ENCODE assay signal across 28 cellular contexts in the genomic region with DNA sequence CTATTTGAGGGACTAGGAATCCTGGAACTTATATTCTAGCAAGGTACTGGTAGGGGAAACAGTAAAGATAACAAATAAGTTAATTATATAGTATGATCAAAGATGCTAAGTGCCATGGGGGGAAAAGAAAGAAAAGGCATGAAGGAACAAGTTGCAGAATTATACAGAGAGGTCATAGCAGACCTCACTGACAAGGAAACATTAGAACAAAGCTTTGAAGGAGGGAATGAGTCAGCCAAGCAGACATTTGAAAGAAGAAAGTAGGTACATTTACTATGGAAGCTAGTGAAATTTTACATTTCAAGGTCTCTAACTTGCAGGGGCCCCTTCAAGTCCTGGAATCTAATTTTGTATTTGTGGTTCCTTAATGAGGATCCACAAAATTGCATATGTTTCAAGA. TPM values are rescaled to one million over a fixed set of nuclear protein-coding genes. Genes with fewer than 3 reads are reported as not detected.
DNase-seq lines count a peak whose midpoint lies in the region; ATAC-seq, FAIRE-seq and TF ChIP-seq lines count a peak whose summit lies in the region.
"Had no signal": no experiment of that assay in that cellular context is flagged by ENCODE, and none has a peak within 500 bp of the region (broad histone marks: within the 10 kb centered on the region; RNA-seq: fewer than 3 reads in every experiment).

No MANE protein-coding gene starts in this region.

- TF ChIP-seq POLR2A in HCT116 (IDR thresholded peaks at IDR 0.05; ENCODE audit: borderline replicate concordance, extremely low read depth, insufficient read depth, insufficient read length) = no peak
- no peak for TF ChIP-seq POLR2A in K562 (conservative IDR thresholded peaks at IDR 0.05)

- RAD21 ChIA-PET in HCT116 (lab: Charles Lee; ENCODE audit: low non-redundant PET in 1 of 2, low total read pairs in 2 of 2, uncharacterized antibody in 2 of 2, unreplicated experiment in 2 of 2) = no interaction called here

- H3K27ac ChIP-seq in HCT116 (ENCODE audit: low read depth, low read length) = no peak overlapping the region
- H3K27ac ChIP-seq in K562 (ENCODE audit: extremely low read depth, low read depth, low read length) = no peak overlapping the region
- H3K27ac ChIP-seq: adrenal gland, colonic mucosa, thoracic aorta, uterus had no signal

- H3K9me2 ChIP-seq in HCT116 (ENCODE audit: insufficient read depth) = no peaks in the 10 kb centered on the region; the same call in 1 of the 2 replicates

- peaks cover 7% of the 10 kb centered on the region for H3K4me1 Mint-ChIP-seq in nephron progenitor cell
- H3K4me1 Mint-ChIP-seq in natural killer cell treated with Interleukin-12 subunit alpha and Interleukin-12 subunit beta and Interleukin-15 and Interleukin-18, amount 100 ng/mL, for 72 hours (ENCODE audit: low read depth in 2 of 2) = no peaks in the 10 kb centered on the region

- ATAC-seq in HCT116 (no peak), K562 (no peak), mucosa of descending colon (no peak)
- no peak for ATAC-seq in natural killer cell treated with Interleukin-12 subunit alpha and Interleukin-12 subunit beta and Interleukin-15 and Interleukin-18, amount 100 ng/mL, for 72 hours
- ATAC-seq: left colon, sciatic nerve had no signal

- peaks cover 6% of the 10 kb centered on the region for H3K27me3 Mint-ChIP-seq in nephron progenitor cell (ENCODE audit: low read depth, poor library complexity)
- H3K27me3 Mint-ChIP-seq in natural killer cell treated with Interleukin-12 subunit alpha and Interleukin-12 subunit beta and Interleukin-15 and Interleukin-18, amount 100 ng/mL, for 72 hours = peaks cover 2 to 7% of the 10 kb centered on the region in 2 donors
- H3K27me3 Mint-ChIP-seq: activated CD4-positive, alpha-beta memory T cell treated with anti-CD3 and anti-CD28 coated beads, Interleukin-2, amount 10 ng/mL, durations not matched to agents 7 days and 5 days; progenitor cell of endocrine pancreas had no signal

- no peak for FAIRE-seq in K562 (lab: Jason Lieb, UNC)

- BruUV-seq in HCT116 (replicated peaks; lab: Mats Ljungman, UMichigan) = no TSS peak
- no TSS peak for BruUV-seq in K562 (replicated peaks; lab: Mats Ljungman, UMichigan)

- TF ChIP-seq CTCF in HCT116 (IDR thresholded peaks at IDR 0.05 in 2 of 3, conservative IDR thresholded peaks at IDR 0.05 in 1 of 3; ENCODE audit: borderline replicate concordance in 1 of 3, insufficient read depth in 1 of 3, low read depth in 2 of 3, low read length in 2 of 3) (no peak), K562 (IDR thresholded peaks at IDR 0.05 in 2 of 3, conservative IDR thresholded peaks at IDR 0.05 in 1 of 3; ENCODE audit: insufficient read depth in 2 of 3, low read depth in 1 of 3, low read length in 3 of 3) (no peak), nephron progenitor cell (IDR thresholded peaks at IDR 0.05) (no peak), mucosa of descending colon (IDR thresholded peaks at IDR 0.05) (no peak)

- no peak for TF ChIP-seq RAD21 in HCT116 (IDR thresholded peaks at IDR 0.05; ENCODE audit: low read depth)
- no peak for TF ChIP-seq RAD21 in K562 (CRISPR knock-in tag; conservative IDR thresholded peaks at IDR 0.05 in 1 of 2, IDR thresholded peaks at IDR 0.05 in 1 of 2)

- H3K79me2 ChIP-seq in HCT116 (ENCODE audit: insufficient read depth, low read length) (no peaks in the 10 kb centered on the region), K562 (ENCODE audit: control insufficient read depth, insufficient read depth, low read length) (no peaks in the 10 kb centered on the region)

- in situ Hi-C loops in K562 (cut with MboI) = no loop called here

- TF ChIP-seq EP300 in K562 (IDR thresholded peaks at IDR 0.05; ENCODE audit: low read length) = no peak

- H4K20me1 ChIP-seq in HCT116 (ENCODE audit: insufficient read depth) (no peaks in the 10 kb centered on the region), K562 (replicated peaks; ENCODE audit: control insufficient read depth, insufficient read depth, low read length) (no peaks in the 10 kb centered on the region)

- H3K27me3 ChIP-seq in HCT116 (ENCODE audit: insufficient read depth, low read length) = no peaks in the 10 kb centered on the region
- no peaks in the 10 kb centered on the region for H3K27me3 ChIP-seq in K562 (ENCODE audit: control insufficient read depth in 2 of 2, insufficient read depth in 2 of 2, low read length in 2 of 2)
- H3K27me3 ChIP-seq: adrenal gland, colonic mucosa, uterus had no signal

- CTCF ChIA-PET in HCT116 (lab: Charles Lee) = no interaction called here
- CTCF ChIA-PET in K562 (lab: Yijun Ruan, JAX; ENCODE audit: low intra/inter-chr PET ratio) = no interaction called here

- H2AFZ ChIP-seq in HCT116 (ENCODE audit: low read depth, low read length, poor library complexity, severe bottlenecking) = peak overlapping the region; percentile 27
- H2AFZ ChIP-seq in K562 (ENCODE audit: low read depth, low read length) = peak overlapping the region; percentile 22

- peaks cover 0 to 29% of the 10 kb centered on the region in 2 experiments; a peak in 2 of 4 replicates for H3K4me1 ChIP-seq in HCT116 (ENCODE audit: control insufficient read depth in 1 of 2, insufficient read depth in 2 of 2, low read length in 2 of 2)
- peaks cover 6 to 10% of the 10 kb centered on the region in 2 experiments; a peak in 3 of 5 replicates for H3K4me1 ChIP-seq in K562 (replicated peaks in 1 of 2; ENCODE audit: control insufficient read depth in 2 of 2, insufficient read depth in 2 of 2, low read length in 2 of 2)
- H3K4me1 ChIP-seq in mucosa of descending colon (ENCODE audit: low read depth) = no peaks in the 10 kb centered on the region
- H3K4me1 ChIP-seq: adrenal gland, colonic mucosa, uterus had no signal

- H3K9me1 ChIP-seq in K562 (ENCODE audit: control insufficient read depth, insufficient read depth, low read length) = no peaks in the 10 kb centered on the region

- H3K4me3 Mint-ChIP-seq in nephron progenitor cell = no peak overlapping the region
- no peak overlapping the region for H3K4me3 Mint-ChIP-seq in natural killer cell treated with Interleukin-12 subunit alpha and Interleukin-12 subunit beta and Interleukin-15 and Interleukin-18, amount 100 ng/mL, for 72 hours
- H3K4me3 Mint-ChIP-seq: activated CD4-positive, alpha-beta memory T cell treated with anti-CD3 and anti-CD28 coated beads, Interleukin-2, amount 10 ng/mL, durations not matched to agents 7 days and 5 days; CD14-positive monocyte had no signal

- POLR2A ChIA-PET in HCT116 (lab: Charles Lee) (interaction anchor here (1.1 kb wide), 1 partner anchor 11 kb away, joined by 3 read pairs; no protein-coding TSS in a partner anchor), K562 (lab: Yijun Ruan, JAX) (interaction anchor here (2.6 kb wide), 1 partner anchor 11 kb away, joined by 10 read pairs; no protein-coding TSS in a partner anchor)

- no peaks in the 10 kb centered on the region for H3K9me3 Mint-ChIP-seq in nephron progenitor cell
- H3K9me3 Mint-ChIP-seq in natural killer cell treated with Interleukin-12 subunit alpha and Interleukin-12 subunit beta and Interleukin-15 and Interleukin-18, amount 100 ng/mL, for 72 hours = no peaks in the 10 kb centered on the region
- H3K9me3 Mint-ChIP-seq: activated CD4-positive, alpha-beta memory T cell treated with anti-CD3 and anti-CD28 coated beads, Interleukin-2, amount 10 ng/mL, durations not matched to agents 7 days and 5 days; CD14-positive monocyte had no signal

- H3K36me3 Mint-ChIP-seq in nephron progenitor cell (ENCODE audit: low read depth) = no peaks in the 10 kb centered on the region
- H3K36me3 Mint-ChIP-seq in natural killer cell treated with Interleukin-12 subunit alpha and Interleukin-12 subunit beta and Interleukin-15 and Interleukin-18, amount 100 ng/mL, for 72 hours = no peaks in the 10 kb centered on the region
- H3K36me3 Mint-ChIP-seq: CD14-positive monocyte had no signal

- peak overlapping the region; percentile 57 for H3K27ac Mint-ChIP-seq in nephron progenitor cell
- H3K27ac Mint-ChIP-seq in natural killer cell treated with Interleukin-12 subunit alpha and Interleukin-12 subunit beta and Interleukin-15 and Interleukin-18, amount 100 ng/mL, for 72 hours = no peak overlapping the region
- H3K27ac Mint-ChIP-seq: activated CD4-positive, alpha-beta memory T cell treated with anti-CD3 and anti-CD28 coated beads, Interleukin-2, amount 10 ng/mL, durations not matched to agents 7 days and 5 days; CD14-positive monocyte; progenitor cell of endocrine pancreas had no signal

- H3K36me3 ChIP-seq in HCT116 (ENCODE audit: control insufficient read depth in 1 of 2, insufficient read depth in 2 of 2, low read length in 2 of 2) (no peaks in the 10 kb centered on the region), K562 (ENCODE audit: control insufficient read depth, insufficient read depth, low read length) (no peaks in the 10 kb centered on the region), mucosa of descending colon (ENCODE audit: low read depth) (no peaks in the 10 kb centered on the region)
- H3K36me3 ChIP-seq: adrenal gland, colonic mucosa, thoracic aorta, uterus had no signal

- intact Hi-C loops in HCT116 (cut with micrococcal nuclease) (no loop called here), K562 (cut with micrococcal nuclease) (no loop called here), mucosa of descending colon (cut with DNase I, micrococcal nuclease) (no loop called here)

- no peak overlapping the region for H3K9ac ChIP-seq in HCT116 (ENCODE audit: low read length)
- H3K9ac ChIP-seq in K562 (ENCODE audit: insufficient read depth in 1 of 2, low read depth in 2 of 2, low read length in 2 of 2) = no peak overlapping the region

- H3K9me3 ChIP-seq in HCT116 (ENCODE audit: control insufficient read depth in 1 of 2, insufficient read depth in 1 of 2, low read depth in 1 of 2, low read length in 2 of 2) (no peaks in the 10 kb centered on the region), K562 (replicated peaks; ENCODE audit: control insufficient read depth, insufficient read depth, low read depth, low read length) (no peaks in the 10 kb centered on the region), mucosa of descending colon (no peaks in the 10 kb centered on the region)
- H3K9me3 ChIP-seq: adrenal gland, colonic mucosa, thoracic aorta, uterus had no signal

- no peak for DNase-seq in HCT116 (ENCODE audit: low read depth, low spot score)
- peak; percentile 40 for DNase-seq in LHCN-M2 (ENCODE audit: low read depth)
- DNase-seq in K562 (ENCODE audit: extremely low read depth in 1 of 4, low spot score in 3 of 4) = no peak
- DNase-seq in nephron progenitor cell = no peak
- DNase-seq in mucosa of descending colon = no peak
- DNase-seq in natural killer cell treated with Interleukin-12 subunit alpha and Interleukin-12 subunit beta and Interleukin-15 and Interleukin-18, amount 100 ng/mL, for 72 hours (ENCODE audit: low spot score) = no peak
- no peak for DNase-seq in NCI-H510A treated with DMSO at 0.1 percent for 48 hours (lab: John Stamatoyannopoulos, UW)
- DNase-seq: activated CD4-positive, alpha-beta memory T cell treated with anti-CD3 and anti-CD28 coated beads, Interleukin-2, amount 10 ng/mL, durations not matched to agents 7 days and 5 days; activated effector memory CD4-positive, alpha-beta T cell treated with Interleukin-2 at 50 U/mL for 16 hours; adrenal gland; colonic mucosa; effector CD8-positive, alpha-beta T cell; foreskin melanocyte; GOT3; KBM-7; left colon; MM.1S; NCI-H1417; NCI-H2081; NCI-H345; NCI-H82; stimulated activated naive CD4-positive, alpha-beta T cell; T-helper 1 cell; uterus had no signal

- H3K4me3 ChIP-seq in HCT116 (replicated peaks in 1 of 2; ENCODE audit: low read depth in 1 of 2, low read length in 2 of 2) (no peak overlapping the region), K562 (no peak overlapping the region), mucosa of descending colon (no peak overlapping the region)
- H3K4me3 ChIP-seq: adrenal gland, colonic mucosa, thoracic aorta, uterus had no signal

- H3K4me2 ChIP-seq in HCT116 (ENCODE audit: low read length) (no peak overlapping the region), K562 (ENCODE audit: insufficient read depth, low read length) (no peak overlapping the region)

RNA-seq across cellular contexts. Expression of a gene that starts 57.2 kb away (rescaled TPM):
- total RNA-seq in HCT116 (2021; ENCODE audit: unreplicated experiment) = 51.3 TPM
- 12.4 and 14.9 TPM in 2 replicates for polyA plus RNA-seq in HCT116 (2012)
- 89.9 and 103 TPM in 2 replicates for total RNA-seq in LHCN-M2 (2014; rRNA removed)
- polyA plus RNA-seq in LHCN-M2 (2012) = 32.7 TPM
- total RNA-seq in K562 (2011; cell fraction: chromatin; rRNA removed; ENCODE audit: low replicate concordance) = 28.7 and 54.2 TPM in 2 replicates
- total RNA-seq in K562 (2011; cell fraction: nucleolus; rRNA removed) = 10.3 and 12.6 TPM in 2 replicates
- total RNA-seq in K562 (2011; cell fraction: nucleoplasm; rRNA removed) = 17.4 and 19.8 TPM in 2 replicates
- total RNA-seq in K562 (2014; rRNA removed) = 15.1 and 15.8 TPM in 2 replicates
- 23.6 and 27.5 TPM in 2 replicates for total RNA-seq in K562 (2014; rRNA removed; fragmentation: Illumina TruSeq; extraction: Trizol)
- 29.4 TPM in 2 replicates for total RNA-seq in K562 (2015; rRNA removed; fragmentation: Illumina TruSeq; extraction: Trizol)
- 14.6 and 16.1 TPM in 2 replicates for total RNA-seq in K562 (2021)
- 11.9 and 12.2 TPM in 2 replicates for polyA plus RNA-seq in K562 (2011; rRNA removed)
- 3.2 and 4.4 TPM in 2 replicates for polyA plus RNA-seq in K562 (2011; cell fraction: cytosol; rRNA removed)
- 9.7 and 13.4 TPM in 2 replicates for polyA plus RNA-seq in K562 (2011; cell fraction: nucleus; rRNA removed)
- 15.9 and 21.4 TPM in 2 replicates for polyA plus RNA-seq in K562 (2012)
- polyA plus RNA-seq in K562 (2014; fragmentation: Illumina TruSeq; extraction: Trizol) = 18.3 and 20.4 TPM in 2 replicates
- polyA plus RNA-seq in K562 (2014; fragmentation: Nextera tagmentation; extraction: Ambion mirVana) = 1 to 10 TPM; 2.4 to 3.5 TPM
- polyA plus RNA-seq in K562 (2014; rRNA removed) = 8.3 and 9.8 TPM in 2 replicates
- polyA minus RNA-seq in K562 (2011; rRNA and poly(A)+ RNA removed) = 16.7 and 20.8 TPM in 2 replicates
- polyA minus RNA-seq in K562 (2011; cell fraction: cytosol; rRNA and poly(A)+ RNA removed) = 9.1 and 11.1 TPM in 2 replicates
- polyA minus RNA-seq in K562 (2011; cell fraction: nucleus; rRNA and poly(A)+ RNA removed) = 17.1 and 47.2 TPM in 2 replicates
- total RNA-seq in mucosa of descending colon = 10 to 100 TPM; 26.4 to 28.6 (median 26.7) TPM
- 10 to 100 TPM; 35.9 to 38.0 TPM for total RNA-seq in natural killer cell treated with Interleukin-12 subunit alpha and Interleukin-12 subunit beta and Interleukin-15 and Interleukin-18, amount 100 ng/mL, for 72 hours
